Comparison of ENCODE assay signal across 8 cellular contexts in genomic region chr1:149792912-149793521, GRCh38. TPM values are rescaled to one million over a fixed set of nuclear protein-coding genes. Genes with fewer than 3 reads are reported as not detected.
DNase-seq lines count a peak whose midpoint lies in the region; ATAC-seq and TF ChIP-seq lines count a peak whose summit lies in the region.
"Not testable (repeated sequence)": the region's sequence is repeated elsewhere in the genome, so short reads cannot be mapped to it uniquely, and the experiment has no call there.

No MANE protein-coding gene starts in this region.

- not testable (repeated sequence) for H3K4me1 Mint-ChIP-seq in activated naive CD8-positive, alpha-beta T cell treated with anti-CD3 and anti-CD28 coated beads, Interleukin-2, amount 10 ng/mL, durations not matched to agents 7 days and 5 days

- TF ChIP-seq CTCF in GM10248 (IDR thresholded peaks at IDR 0.05; ENCODE audit: control extremely low read depth, extremely low read depth, low read depth, missing control alignments) (peak; percentile 87), heart left ventricle (IDR thresholded peaks at IDR 0.05) (peak in 11 of 12 donors; percentile 5 to 63 (median 41)), testis (IDR thresholded peaks at IDR 0.05) (peak; percentile 49 to 89 (median 89))

- not testable (repeated sequence) for H3K79me2 ChIP-seq in trophoblast cell (ENCODE audit: control insufficient read depth, insufficient read depth, low read length, poor library complexity)

- peak overlapping the region; percentile 54 for H3K27ac Mint-ChIP-seq in activated naive CD8-positive, alpha-beta T cell treated with anti-CD3 and anti-CD28 coated beads, Interleukin-2, amount 10 ng/mL, durations not matched to agents 7 days and 5 days

- not testable (repeated sequence) for H3K18ac ChIP-seq in trophoblast cell (ENCODE audit: low read length)

- peak overlapping the region; percentile 74 for H3K4me3 Mint-ChIP-seq in activated naive CD8-positive, alpha-beta T cell treated with anti-CD3 and anti-CD28 coated beads, Interleukin-2, amount 10 ng/mL, durations not matched to agents 7 days and 5 days

- H3K4me1 ChIP-seq in heart left ventricle; trophoblast cell (ENCODE audit: control insufficient read depth in 1 of 2, insufficient read depth in 2 of 2, low read length in 2 of 2); testis: not testable (repeated sequence)

- intact Hi-C loops in heart left ventricle (cut with DNase I); testis (cut with DNase I; ENCODE audit: low total_unique reads): not testable (repeated sequence)

- H2AK5ac ChIP-seq in trophoblast cell (ENCODE audit: low read length): not testable (repeated sequence)

- H4K8ac ChIP-seq in trophoblast cell (ENCODE audit: low read depth, low read length): peak overlapping the region; percentile 38

- not testable (repeated sequence) for H3K9me3 ChIP-seq in heart left ventricle; trophoblast cell (ENCODE audit: insufficient read depth, low read depth, low read length); testis

- DNase-seq in GM10248 (ENCODE audit: extremely low spot score) (peak; percentile 79), MV-4-11 (lab: John Stamatoyannopoulos, UW) (peak; percentile 27), SKM-1 treated with dmso at 0.1 percent for 144 hours (lab: John Stamatoyannopoulos, UW; ENCODE audit: unreplicated experiment) (peak; percentile 51), heart left ventricle (peak; percentile 65 to 87 (median 72)), trophoblast cell (peak; percentile 53 to 83), testis (peak; percentile 74)
- DNase-seq in activated naive CD8-positive, alpha-beta T cell treated with anti-CD3 and anti-CD28 coated beads, Interleukin-2, amount 10 ng/mL, durations not matched to agents 7 days and 5 days: peak; percentile 90

- H2BK5ac ChIP-seq in trophoblast cell (ENCODE audit: low read depth, low read length, poor library complexity): not testable (repeated sequence)

- peak overlapping the region; percentile 58 for H3K4me2 ChIP-seq in trophoblast cell (ENCODE audit: low read length)

- ATAC-seq in HG02571 (IDR thresholded peaks at IDR 0.05; ENCODE audit: unreplicated experiment) (peak; percentile 83), heart left ventricle (peak; percentile 72 to 96 (median 90))
- peak; percentile 98 for ATAC-seq in activated naive CD8-positive, alpha-beta T cell treated with anti-CD3 and anti-CD28 coated beads, Interleukin-2, amount 10 ng/mL, durations not matched to agents 7 days and 5 days (ENCODE audit: low read depth)

- not testable (repeated sequence) for H3K36me3 ChIP-seq in heart left ventricle; trophoblast cell (ENCODE audit: control insufficient read depth in 1 of 2, insufficient read depth in 2 of 2, low read length in 2 of 2); testis (ENCODE audit: low read depth, missing control alignments)

- H4K12ac ChIP-seq in trophoblast cell (ENCODE audit: low read depth, low read length): not testable (repeated sequence)

- not testable (repeated sequence) for H3K9ac ChIP-seq in trophoblast cell (ENCODE audit: low read length)

- peak overlapping the region; percentile 13 for H2BK120ac ChIP-seq in trophoblast cell (ENCODE audit: insufficient read depth, low read length, poor library complexity)

- H3K14ac ChIP-seq in trophoblast cell (ENCODE audit: low read length): peak overlapping the region; percentile 51

- TF ChIP-seq POLR2A in heart left ventricle (IDR thresholded peaks at IDR 0.05); testis (IDR thresholded peaks at IDR 0.05): not testable (repeated sequence)

- POLR2A ChIA-PET in GM10248 (lab: Yijun Ruan, JAX); activated naive CD8-positive, alpha-beta T cell treated with anti-CD3 and anti-CD28 coated beads, Interleukin-2, amount 10 ng/mL, durations not matched to agents 7 days and 5 days (lab: Charles Lee): not testable (repeated sequence)

- H3K27me3 Mint-ChIP-seq in activated naive CD8-positive, alpha-beta T cell treated with anti-CD3 and anti-CD28 coated beads, Interleukin-2, amount 10 ng/mL, durations not matched to agents 7 days and 5 days: not testable (repeated sequence)

- H3K9me3 Mint-ChIP-seq in activated naive CD8-positive, alpha-beta T cell treated with anti-CD3 and anti-CD28 coated beads, Interleukin-2, amount 10 ng/mL, durations not matched to agents 7 days and 5 days: not testable (repeated sequence)

- H3K27ac ChIP-seq in heart left ventricle (peak overlapping the region; percentile 26 to 90 (median 84)), testis (peak overlapping the region; percentile 88 to 89)
- H3K27ac ChIP-seq in trophoblast cell (ENCODE audit: low read depth, low read length): not testable (repeated sequence)

- H4K91ac ChIP-seq in trophoblast cell (ENCODE audit: low read depth, low read length): peak overlapping the region; percentile 68

- not testable (repeated sequence) for H3K27me3 ChIP-seq in heart left ventricle; trophoblast cell (ENCODE audit: insufficient read depth, low read length); testis

- H3K36me3 Mint-ChIP-seq in activated naive CD8-positive, alpha-beta T cell treated with anti-CD3 and anti-CD28 coated beads, Interleukin-2, amount 10 ng/mL, durations not matched to agents 7 days and 5 days: not testable (repeated sequence)

- not testable (repeated sequence) for H3K79me1 ChIP-seq in trophoblast cell (ENCODE audit: low read length)

- H3K23ac ChIP-seq in trophoblast cell (ENCODE audit: low read length): not testable (repeated sequence)

- not testable (repeated sequence) for H2BK12ac ChIP-seq in trophoblast cell (ENCODE audit: low read length)

- CTCF ChIA-PET in GM10248 (lab: Yijun Ruan, JAX): not testable (repeated sequence)

- 0 to 4% (median 2%) methylated on average over 3 to 39 of the region's 52 CpGs for WGBS in heart left ventricle, 4 donors
- no CpG with 5 or more reads among the region's 52 CpGs for WGBS in trophoblast cell (ENCODE audit: extremely low coverage, insufficient coverage, insufficient read length)
- 1% methylated on average over 24 of the region's 52 CpGs; no CpG with 5 or more reads in 1 of the 2 donors for WGBS in testis, 2 donors

- H3K4ac ChIP-seq in trophoblast cell (ENCODE audit: low read depth, low read length): not testable (repeated sequence)

- H3K4me3 ChIP-seq in heart left ventricle (peak overlapping the region; percentile 41 to 90 (median 62)), testis (peak overlapping the region; percentile 54 to 70)
- not testable (repeated sequence) for H3K4me3 ChIP-seq in trophoblast cell (ENCODE audit: low read depth, low read length)

- peak overlapping the region; percentile 41 for H2AFZ ChIP-seq in trophoblast cell (ENCODE audit: insufficient read depth, low read length, poor library complexity)

RNA-seq across cellular contexts. Expression of gene FCGR1A, which starts 10.5 kb away (rescaled TPM):
- total RNA-seq in activated naive CD8-positive, alpha-beta T cell treated with anti-CD3 and anti-CD28 coated beads, Interleukin-2, amount 10 ng/mL, durations not matched to agents 7 days and 5 days: 1 to 10 TPM in 1 of 2 experiments, under 1 TPM in 1; 0.48 to 1.2 TPM
- total RNA-seq in heart left ventricle: 10 to 100 TPM in 1 of 9 donors, 1 to 10 TPM in 6, under 1 TPM in 1, not detected in 1; 0.37 to 52.0 (median 1.9) TPM
- 1 to 10 TPM; 1.1 to 2.7 TPM for polyA plus RNA-seq in heart left ventricle
- polyA plus RNA-seq in trophoblast cell (2013): 0.05 and 0.11 TPM in 2 replicates
- 1 to 10 TPM; 5.6 to 8.7 TPM for total RNA-seq in testis
- 8.7 TPM for polyA plus RNA-seq in testis (ENCODE audit: insufficient read depth, low read depth, low replicate concordance)

Comparison
In these comparisons a context has a peak if more than half of its experiments do, and no peak if none do; other contexts are left out.
1. DNase-seq: peak in every context shown above with its lines; median percentile 90 in activated naive CD8-positive, alpha-beta T cell treated with anti-CD3 and anti-CD28 coated beads, Interleukin-2, amount 10 ng/mL, durations not matched to agents 7 days and 5 days; 79 in GM10248; 74 in testis; 72 in heart left ventricle; 68 in trophoblast cell; 51 in SKM-1 treated with dmso at 0.1 percent for 144 hours; 27 in MV-4-11.